24 cellular contexts compared by ENCODE assay signal in genomic region chr4:117331817-117332216, GRCh38.
"Had no signal": no experiment of that assay in that cellular context is flagged by ENCODE, and none has a peak within 500 bp of the region (broad histone marks: within the 10 kb centered on the region; RNA-seq: fewer than 3 reads in every experiment).

No MANE protein-coding gene starts in this region.

- H3K9me3 ChIP-seq: breast epithelium, colonic mucosa, gastrocnemius medialis, prostate gland, right atrium auricular region, spleen, tibial nerve had no signal

- DNase-seq: activated CD4-positive, alpha-beta T cell treated with anti-CD3 and anti-CD28 coated beads for 4 hours; activated CD4-positive, alpha-beta T cell treated with anti-CD3 and anti-CD28 coated beads, Interleukin-2, amount 50 U/mL, for 4 hours; activated naive CD4-positive, alpha-beta T cell treated with Interleukin-2 at 50 U/mL for 16 hours; activated T-cell treated with anti-CD3 and anti-CD28 coated beads for 4 hours; activated T-cell treated with anti-CD3 and anti-CD28 coated beads, Interleukin-2, amount 50 U/mL, for 72 hours; aorta; colonic mucosa; dorsolateral prefrontal cortex; effector memory CD4-positive, alpha-beta T cell; erythroblast; gastrocnemius medialis; islet precursor cell; left cardiac atrium; left ventricle myocardium superior; spleen; stimulated activated CD4-positive, alpha-beta T cell treated with anti-CD3 and anti-CD28 coated beads, Interleukin-2, amount 100 ng/mL, for 48 hours; stimulated activated naive CD4-positive, alpha-beta T cell treated with Interleukin-2 at 50 U/mL for 16 hours; T-helper 1 cell had no signal

- H3K4me2 ChIP-seq: hepatocyte had no signal

- H3K27me3 ChIP-seq: breast epithelium, colonic mucosa, dorsolateral prefrontal cortex, gastrocnemius medialis, hepatocyte, right atrium auricular region, spleen, tibial nerve had no signal

- H3K4me1 ChIP-seq: breast epithelium, colonic mucosa, gastrocnemius medialis, prostate gland, right atrium auricular region, spleen, tibial nerve had no signal

- H3K36me3 ChIP-seq: breast epithelium, colonic mucosa, gastrocnemius medialis, prostate gland, right atrium auricular region, spleen, tibial nerve had no signal

- H3K4me3 ChIP-seq: breast epithelium, colonic mucosa, dorsolateral prefrontal cortex, gastrocnemius medialis, hepatocyte, prostate gland, right atrium auricular region, spleen, tibial nerve had no signal

- H3K79me2 ChIP-seq: hepatocyte had no signal

- H2AFZ ChIP-seq: hepatocyte had no signal

- H3K27ac ChIP-seq: breast epithelium, colonic mucosa, dorsolateral prefrontal cortex, gastrocnemius medialis, hepatocyte, prostate gland, right atrium auricular region, spleen, tibial nerve, VCaP had no signal
